Comparison of ENCODE assay signal across 1 cellular context in the genomic region with DNA sequence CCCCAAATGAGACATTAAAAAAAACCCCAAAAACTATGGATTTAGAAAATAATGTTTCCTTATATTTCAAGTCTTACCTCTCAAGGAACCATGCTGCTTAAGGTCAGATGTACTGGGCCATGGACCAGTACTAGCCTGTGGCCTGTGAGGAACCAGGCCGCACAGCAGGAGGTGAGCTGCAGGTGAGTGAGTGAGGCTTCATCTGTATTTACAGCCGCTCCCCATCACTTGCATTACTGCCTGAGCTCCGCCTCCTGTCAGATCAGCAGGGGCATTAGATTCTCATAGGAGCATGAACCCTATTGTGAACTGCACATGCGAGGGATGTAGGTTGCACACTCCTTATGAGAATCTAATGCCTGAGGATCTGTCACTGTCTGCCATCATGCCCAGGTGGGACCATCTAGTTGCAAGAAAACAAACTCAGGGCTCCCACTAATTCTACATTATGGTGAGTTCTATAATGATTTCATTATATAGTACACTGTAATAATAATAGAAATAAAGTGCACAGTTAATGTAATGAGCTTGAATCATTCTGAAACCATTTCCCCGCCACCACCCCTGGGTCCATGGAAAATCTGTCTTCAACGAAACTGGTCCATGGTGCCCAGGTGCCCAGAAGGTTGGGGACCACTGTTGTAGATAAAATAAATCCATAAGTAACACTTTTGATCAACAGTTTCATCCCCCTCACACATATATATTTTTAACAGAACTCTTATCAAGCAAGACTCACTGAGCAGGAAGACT.
TF ChIP-seq lines count a peak whose summit lies in the region.

No MANE protein-coding gene starts in this region.

TF ChIP-seq in IMR-90, 13 proteins besides CTCF, POLR2A, EP300 and RAD21 (continued from another document):
- TF ChIP-seq CHD1 (IDR thresholded peaks at IDR 0.05; ENCODE audit: low read depth, low read length) = no peak
- TF ChIP-seq BHLHE40 (IDR thresholded peaks at IDR 0.05; ENCODE audit: low read depth, low read length) = no peak
- TF ChIP-seq, protein P1, sequence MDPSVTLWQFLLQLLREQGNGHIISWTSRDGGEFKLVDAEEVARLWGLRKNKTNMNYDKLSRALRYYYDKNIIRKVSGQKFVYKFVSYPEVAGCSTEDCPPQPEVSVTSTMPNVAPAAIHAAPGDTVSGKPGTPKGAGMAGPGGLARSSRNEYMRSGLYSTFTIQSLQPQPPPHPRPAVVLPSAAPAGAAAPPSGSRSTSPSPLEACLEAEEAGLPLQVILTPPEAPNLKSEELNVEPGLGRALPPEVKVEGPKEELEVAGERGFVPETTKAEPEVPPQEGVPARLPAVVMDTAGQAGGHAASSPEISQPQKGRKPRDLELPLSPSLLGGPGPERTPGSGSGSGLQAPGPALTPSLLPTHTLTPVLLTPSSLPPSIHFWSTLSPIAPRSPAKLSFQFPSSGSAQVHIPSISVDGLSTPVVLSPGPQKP (IDR thresholded peaks at IDR 0.05; ENCODE audit: borderline replicate concordance, low read depth, low read length) = no peak
- no peak for TF ChIP-seq MAZ (IDR thresholded peaks at IDR 0.05; ENCODE audit: borderline replicate concordance, low read depth, low read length)
- no peak for TF ChIP-seq SMC3 (IDR thresholded peaks at IDR 0.05; ENCODE audit: low read depth, low read length)
- no peak for TF ChIP-seq CEBPB (IDR thresholded peaks at IDR 0.05; ENCODE audit: low read depth, low read length)
- no peak for TF ChIP-seq FOS (IDR thresholded peaks at IDR 0.05; ENCODE audit: low read depth, low read length)
- no peak for TF ChIP-seq MXI1 (IDR thresholded peaks at IDR 0.05; ENCODE audit: borderline replicate concordance, low read depth, low read length)
- no peak for TF ChIP-seq MAFK (IDR thresholded peaks at IDR 0.05; ENCODE audit: low read depth, low read length)
- TF ChIP-seq NFE2L2 (IDR thresholded peaks at IDR 0.05; ENCODE audit: low read depth, low read length) = no peak
